In genomic region chr5:158553195-158553945, GRCh38 we compare ENCODE assay signal across 18 cellular contexts.
DNase-seq lines count a peak whose midpoint lies in the region; ATAC-seq, FAIRE-seq and TF ChIP-seq lines count a peak whose summit lies in the region.
"Had no signal": no experiment of that assay in that cellular context is flagged by ENCODE, and none has a peak within 500 bp of the region (broad histone marks: within the 10 kb centered on the region; RNA-seq: fewer than 3 reads in every experiment).

No MANE protein-coding gene starts in this region.

- TF ChIP-seq CTCF in AG09319 (IDR thresholded peaks at IDR 0.05; ENCODE audit: low read depth, low read length): no peak
- no peak for TF ChIP-seq CTCF in fibroblast of the aortic adventitia (IDR thresholded peaks at IDR 0.05; ENCODE audit: insufficient read depth, low read length)
- TF ChIP-seq CTCF in pancreas (IDR thresholded peaks at IDR 0.05): no peak

- no peaks in the 10 kb centered on the region for H3K27me3 ChIP-seq in pancreas
- H3K27me3 ChIP-seq: ascending aorta had no signal

- H3K9me3 ChIP-seq in pancreas: no peaks in the 10 kb centered on the region

- DNase-seq in AG09319 (ENCODE audit: extremely low read depth, low read depth) (peak; percentile 84), NCI-H446 treated with DMSO at 0.1 percent for 48 hours (lab: John Stamatoyannopoulos, UW) (peak; percentile 71), fibroblast of the aortic adventitia (ENCODE audit: low read depth) (peak; percentile 71), pancreas (peak in 2 of 6 donors; percentile 13 to 15), NCI-H2029 treated with DMSO at 0.1 percent for 48 hours (lab: John Stamatoyannopoulos, UW) (no peak), pons (ENCODE audit: low spot score) (no peak)
- no peak for DNase-seq in effector CD4-positive, alpha-beta T cell
- DNase-seq: activated CD4-positive, alpha-beta T cell treated with anti-CD3 and anti-CD28 coated beads for 36 hours; activated gamma-delta T cell treated with Interleukin-2 at 50 U/mL for 16 hours; Calu3; erythroblast; H9; NCI-H1436; NCI-H510A had no signal

- no peaks in the 10 kb centered on the region for H3K36me3 ChIP-seq in pancreas
- H3K36me3 ChIP-seq: ascending aorta had no signal

- 45 to 48% methylated on average over 7 of the region's 7 CpGs for WGBS in pancreas, 2 donors

- H3K4me3 ChIP-seq in fibroblast of the aortic adventitia (ENCODE audit: low read depth, low read length): no peak overlapping the region
- H3K4me3 ChIP-seq in pancreas: no peak overlapping the region
- H3K4me3 ChIP-seq: ascending aorta, SK-N-MC had no signal

- FAIRE-seq in pancreas (lab: Jason Lieb, UNC): no peak
- FAIRE-seq: G401.6 had no signal

- no peak overlapping the region for H3K27ac ChIP-seq in pancreas
- H3K27ac ChIP-seq: ascending aorta, SK-N-MC had no signal

- intact Hi-C loops in pancreas (cut with DNase I): no loop called here

- ATAC-seq in pancreas (peak in 3 of 4 donors; percentile 22 to 68 (median 54)), HG02885 (IDR thresholded peaks at IDR 0.05; ENCODE audit: poor library complexity, unreplicated experiment) (no peak)
- ATAC-seq: activated CD4-positive, alpha-beta T cell treated with anti-CD3 and anti-CD28 coated beads for 36 hours had no signal

- H3K4me1 ChIP-seq in pancreas: no peaks in the 10 kb centered on the region
- H3K4me1 ChIP-seq: ascending aorta had no signal

Comparison
In these comparisons a context has a peak if more than half of its experiments do, and no peak if none do; other contexts are left out.
1. DNase-seq: peak in AG09319 (single experiment), NCI-H446 treated with DMSO at 0.1 percent for 48 hours (single experiment) and fibroblast of the aortic adventitia (single experiment); none in NCI-H2029 treated with DMSO at 0.1 percent for 48 hours (single experiment), effector CD4-positive, alpha-beta T cell (single experiment) and pons (single experiment).